33 cellular contexts compared by ENCODE assay signal in genomic region chr4:23009093-23009492, GRCh38.
"Had no signal": no experiment of that assay in that cellular context is flagged by ENCODE, and none has a peak within 500 bp of the region (broad histone marks: within the 10 kb centered on the region; RNA-seq: fewer than 3 reads in every experiment).

No MANE protein-coding gene starts in this region.

- H3K4me3 ChIP-seq: MG63 had no signal

- DNase-seq: Karpas-422, Kasumi-1, MG63, MM.1S, MV-4-11, NCI-H1048, NCI-H1092, NCI-H1092 treated with DMSO at 0.1 percent for 48 hours, NCI-H1105, NCI-H1105 treated with DMSO at 0.1 percent for 48 hours, NCI-H1417 treated with DMSO at 0.1 percent for 48 hours, NCI-H1436, NCI-H1436 treated with DMSO at 0.1 percent for 48 hours, NCI-H146, NCI-H1694, NCI-H1694 treated with DMSO at 0.1 percent for 48 hours, NCI-H187, NCI-H187 treated with DMSO at 0.1 percent for 48 hours, NCI-H1930, NCI-H2029, NCI-H2029 treated with DMSO at 0.1 percent for 48 hours, NCI-H2081, NCI-H2081 treated with DMSO at 0.1 percent for 48 hours, NCI-H2107, NCI-H2171, NCI-H2171 treated with DMSO at 0.1 percent for 48 hours, NCI-H2227 treated with DMSO at 0.1 percent for 48 hours, NCI-H226, NCI-H345, NCI-H446, NCI-H446 treated with DMSO at 0.1 percent for 48 hours, NCI-H510A, NCI-H510A treated with DMSO at 0.1 percent for 48 hours had no signal

- H3K27me3 ChIP-seq: MG63 had no signal

- H3K36me3 ChIP-seq: MG63 had no signal
